ENCODE assay signal across 16 cellular contexts in the genomic region with DNA sequence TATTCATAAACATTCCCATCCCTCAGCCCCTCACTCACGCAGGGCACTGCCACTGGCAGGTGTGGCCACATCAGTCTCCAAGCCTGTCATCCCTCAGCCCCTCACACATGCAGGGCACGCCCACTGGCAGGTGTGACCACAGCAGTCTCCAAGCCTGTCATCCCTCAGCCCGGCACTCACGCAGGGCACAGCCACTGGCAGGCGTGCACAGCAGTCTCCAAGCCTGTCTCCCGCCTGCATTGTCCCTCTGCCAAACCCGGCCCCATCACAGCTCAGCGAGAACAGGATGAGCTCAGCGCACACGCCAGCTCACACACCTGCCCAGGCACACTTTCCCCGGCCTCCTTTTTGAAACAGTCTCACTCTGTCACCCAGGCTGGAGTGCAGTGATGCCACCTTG. TPM values are rescaled to one million over a fixed set of nuclear protein-coding genes. Genes with fewer than 3 reads are reported as not detected.
DNase-seq lines count a peak whose midpoint lies in the region; ATAC-seq and TF ChIP-seq lines count a peak whose summit lies in the region.
"Had no signal": no experiment of that assay in that cellular context is flagged by ENCODE, and none has a peak within 500 bp of the region (broad histone marks: within the 10 kb centered on the region; RNA-seq: fewer than 3 reads in every experiment).

No MANE protein-coding gene starts in this region.

- peak overlapping the region; percentile 78 for H3K9ac ChIP-seq in neuronal stem cell (ENCODE audit: low read depth, low read length, poor library complexity)

- no peak for ATAC-seq in GM21423 (IDR thresholded peaks at IDR 0.05; ENCODE audit: unreplicated experiment)
- ATAC-seq: A549; effector memory CD8-positive, alpha-beta T cell; natural killer cell had no signal

- H3K4ac ChIP-seq in neuronal stem cell (ENCODE audit: low read length): no peak overlapping the region

- H3K4me2 ChIP-seq in neuronal stem cell (ENCODE audit: insufficient read depth, low read length, poor library complexity, severe bottlenecking): no peak overlapping the region
- H3K4me2 ChIP-seq: A549 had no signal

- H3K14ac ChIP-seq in neuronal stem cell (ENCODE audit: low read length): peak overlapping the region; percentile 89

- peaks cover 2 to 16% of the 10 kb centered on the region in 2 donors for H3K36me3 ChIP-seq in neuronal stem cell (replicated peaks in 1 of 2; ENCODE audit: control insufficient read depth in 2 of 2, insufficient read depth in 2 of 2, low read length in 2 of 2)
- H3K36me3 ChIP-seq: cardiac muscle cell had no signal

- H2BK5ac ChIP-seq in neuronal stem cell (ENCODE audit: low read length): no peak overlapping the region

- peak overlapping the region; percentile 10; the same call in 1 of the 2 replicates for H3K27ac ChIP-seq in RWPE1
- H3K27ac ChIP-seq in neuronal stem cell (replicated peaks; ENCODE audit: low read length): no peak overlapping the region
- H3K27ac ChIP-seq: A549, cardiac muscle cell, suprapubic skin had no signal

- H3K9me3 ChIP-seq in neuronal stem cell (replicated peaks in 1 of 2; ENCODE audit: control insufficient read depth in 2 of 2, insufficient read depth in 1 of 2, low read depth in 1 of 2, low read length in 2 of 2): peaks cover 0 to 2% of the 10 kb centered on the region in 2 donors
- H3K9me3 ChIP-seq: A549, suprapubic skin had no signal

- H3K27me3 ChIP-seq in neuronal stem cell (ENCODE audit: control insufficient read depth in 3 of 3, insufficient read depth in 3 of 3, low read depth in 1 of 3, low read length in 3 of 3): no peaks in the 10 kb centered on the region
- H3K27me3 ChIP-seq: cardiac muscle cell had no signal

- peak overlapping the region; percentile 83 for H3K18ac ChIP-seq in neuronal stem cell (ENCODE audit: low read length)

- POLR2A ChIA-PET in RWPE1 (lab: Yijun Ruan, JAX; ENCODE audit: low non-redundant PET): no interaction called here

- H3K79me1 ChIP-seq in neuronal stem cell (ENCODE audit: low read depth, low read length): peaks cover 2% of the 10 kb centered on the region

- H2BK12ac ChIP-seq in neuronal stem cell (ENCODE audit: low read length): no peak overlapping the region

- no peak overlapping the region for H2AFZ ChIP-seq in neuronal stem cell (ENCODE audit: low read length)

- H3K23ac ChIP-seq in neuronal stem cell (ENCODE audit: low read depth, low read length, poor library complexity): peak overlapping the region; percentile 83

- no peak overlapping the region for H4K91ac ChIP-seq in neuronal stem cell (ENCODE audit: low read depth, low read length, poor library complexity)

- CTCF ChIA-PET in RWPE1 (lab: Yijun Ruan, JAX): no interaction called here

- peaks cover 0 to 7% of the 10 kb centered on the region in 2 donors for H3K4me1 ChIP-seq in neuronal stem cell (ENCODE audit: control insufficient read depth in 2 of 2, insufficient read depth in 1 of 2, low read depth in 1 of 2, low read length in 2 of 2)

- H2BK15ac ChIP-seq in neuronal stem cell (ENCODE audit: low read length): no peak overlapping the region

- H2AK5ac ChIP-seq in neuronal stem cell (ENCODE audit: low read depth, low read length): no peak overlapping the region

- WGBS in neuronal stem cell (ENCODE audit: extremely low coverage in 2 of 2, insufficient read length in 2 of 2, insufficient replicate concordance in 1 of 2), 2 donors: no CpG with 5 or more reads among the region's 11 CpGs

- no peak for TF ChIP-seq CTCF in RWPE1 (conservative IDR thresholded peaks at IDR 0.05; ENCODE audit: low read depth)

- no peak overlapping the region for H3K4me3 ChIP-seq in neuronal stem cell (ENCODE audit: low read length in 2 of 2)
- H3K4me3 ChIP-seq: A549, cardiac muscle cell, suprapubic skin had no signal

- DNase-seq in NCI-H1694 treated with DMSO at 0.1 percent for 48 hours (lab: John Stamatoyannopoulos, UW) (peak; percentile 13), NCI-H1694 (lab: John Stamatoyannopoulos, UW) (no peak), NCI-H187 (lab: John Stamatoyannopoulos, UW) (peak; percentile 37 to 80), RWPE1 (ENCODE audit: low spot score) (no peak), neuronal stem cell (ENCODE audit: low spot score) (no peak), HuH-7 (ENCODE audit: low spot score) (no peak), NCI-H82 treated with DMSO at 0.1 percent for 48 hours (lab: John Stamatoyannopoulos, UW; ENCODE audit: unreplicated experiment) (no peak)
- DNase-seq: activated CD4-positive, alpha-beta T cell treated with anti-CD3 and anti-CD28 coated beads, Interleukin-2, amount 10 ng/mL, durations not matched to agents 24 days and 14 days; CD8-positive, alpha-beta memory T cell; effector memory CD8-positive, alpha-beta T cell; natural killer cell; NCI-H526 had no signal

- H2BK120ac ChIP-seq in neuronal stem cell (ENCODE audit: low read depth, low read length): no peak overlapping the region

- no peak overlapping the region for H4K8ac ChIP-seq in neuronal stem cell (ENCODE audit: low read depth, low read length)

RNA-seq across cellular contexts. Expression of a gene that starts 11.4 kb away (rescaled TPM):
- 3.8 TPM for polyA plus RNA-seq in neuronal stem cell (2013, experiment 1 of 2)
- 3.9 TPM for polyA plus RNA-seq in neuronal stem cell (2013, experiment 2 of 2)
- polyA plus RNA-seq: CD8-positive, alpha-beta memory T cell had no signal

RNA-seq across cellular contexts. Expression of a gene that starts 16.5 kb away (rescaled TPM):
- polyA plus RNA-seq in neuronal stem cell (2013, experiment 1 of 2): 17.5 TPM
- 16.7 TPM for polyA plus RNA-seq in neuronal stem cell (2013, experiment 2 of 2)

RNA-seq across cellular contexts. Expression of a gene that starts 27.6 kb away (rescaled TPM):
- 28.8 TPM for polyA plus RNA-seq in neuronal stem cell (2013, experiment 1 of 2)
- 28.3 TPM for polyA plus RNA-seq in neuronal stem cell (2013, experiment 2 of 2)

RNA-seq across cellular contexts. Expression of a gene that starts 40.9 kb away (rescaled TPM):
- polyA plus RNA-seq in neuronal stem cell (2013, experiment 1 of 2): 8.3 TPM
- 8.3 TPM for polyA plus RNA-seq in neuronal stem cell (2013, experiment 2 of 2)

Comparison
In these comparisons a context has a peak if more than half of its experiments do, and no peak if none do; other contexts are left out.
1. DNase-seq: peak in NCI-H1694 treated with DMSO at 0.1 percent for 48 hours (single experiment) and NCI-H187 (2 of 2); none in NCI-H1694 (single experiment), RWPE1 (single experiment), neuronal stem cell (single experiment), HuH-7 (single experiment) and NCI-H82 treated with DMSO at 0.1 percent for 48 hours (single experiment).